ENCODE assay signal across 8 cellular contexts in the genomic region with DNA sequence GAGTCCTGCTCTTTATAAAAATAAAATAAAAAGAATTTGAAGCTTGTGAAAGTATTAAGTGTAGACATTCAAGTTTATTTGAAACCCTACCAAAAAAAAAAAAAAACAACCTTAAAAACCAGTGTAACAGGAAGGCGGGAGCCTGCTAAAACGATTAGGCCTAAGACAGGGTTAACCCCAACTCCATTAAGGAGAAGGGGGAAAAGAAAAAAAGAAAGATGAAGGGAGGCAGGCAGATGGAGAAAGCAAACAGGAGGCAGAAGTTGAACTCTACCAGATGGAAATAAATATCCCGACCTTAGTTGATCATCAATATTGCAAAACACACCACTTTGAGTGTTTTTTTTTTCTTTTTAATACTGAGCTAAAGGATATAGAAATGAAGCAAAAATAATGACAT. TPM values are rescaled to one million over a fixed set of nuclear protein-coding genes. Genes with fewer than 3 reads are reported as not detected.
A peak's percentile ranks its signal among the peaks of the same experiment; 100 is the strongest.
DNase-seq lines count a peak whose midpoint lies in the region; TF ChIP-seq lines count a peak whose summit lies in the region.
"Had no signal": no experiment of that assay in that cellular context is flagged by ENCODE, and none has a peak within 500 bp of the region (broad histone marks: within the 10 kb centered on the region; RNA-seq: fewer than 3 reads in every experiment).

No MANE protein-coding gene starts in this region.

- peak overlapping the region in 20 of 21 experiments; percentile 80 to 100 (median 94) for H3K27ac ChIP-seq in skin epidermis

- peak; percentile 11 for DNase-seq in HCEC 1CT
- peak; percentile 43 for DNase-seq in SK-N-DZ (ENCODE audit: low spot score)
- DNase-seq in fibroblast of the aortic adventitia (ENCODE audit: low read depth): peak; percentile 16
- no peak for DNase-seq in 8988T
- no peak for DNase-seq in hypothalamus (lab: John Stamatoyannopoulos, UW)
- no peak for DNase-seq in activated CD4-positive, alpha-beta T cell treated with anti-CD3 and anti-CD28 coated beads, Interleukin-2, amount 50 U/mL, for 4 hours
- DNase-seq: islet precursor cell had no signal

- no peak for TF ChIP-seq CTCF in fibroblast of the aortic adventitia (IDR thresholded peaks at IDR 0.05; ENCODE audit: insufficient read depth, low read length)

- H3K4me3 ChIP-seq in fibroblast of the aortic adventitia (ENCODE audit: low read depth, low read length) (peak overlapping the region; percentile 85), skin epidermis (peak overlapping the region; percentile 47 to 98 (median 74))

RNA-seq across cellular contexts. Expression of a gene that starts 1.2 kb away (rescaled TPM):
- polyA plus RNA-seq in SK-N-DZ (2014; cell fraction: cytosol; rRNA removed): 7.6 and 11.3 TPM in 2 replicates
- 8.0 and 12.6 TPM in 2 replicates for polyA plus RNA-seq in SK-N-DZ (2014; cell fraction: nucleus; rRNA removed)
- 10.5 and 16.8 TPM in 2 replicates for total RNA-seq in fibroblast of the aortic adventitia (ENCODE audit: low replicate concordance)

Comparison
In these comparisons a context has a peak if more than half of its experiments do, and no peak if none do; other contexts are left out.
1. DNase-seq: peak in HCEC 1CT (single experiment), SK-N-DZ (single experiment) and fibroblast of the aortic adventitia (single experiment); none in 8988T (single experiment), hypothalamus (0 of 51) and activated CD4-positive, alpha-beta T cell treated with anti-CD3 and anti-CD28 coated beads, Interleukin-2, amount 50 U/mL, for 4 hours (0 of 2).